In genomic region chr3:111589303-111590095, GRCh38 we compare ENCODE assay signal across 1 cellular context.
A peak's percentile ranks its signal among the peaks of the same experiment; 100 is the strongest.
TF ChIP-seq lines count a peak whose summit lies in the region.

No MANE protein-coding gene starts in this region.

TF ChIP-seq in SK-N-SH, 30 proteins besides CTCF, POLR2A, EP300 and RAD21 (continued from another document):
- TF ChIP-seq RFX5 (IDR thresholded peaks at IDR 0.05; ENCODE audit: low read length): peak; percentile 92
- TF ChIP-seq CHD2 (IDR thresholded peaks at IDR 0.05; ENCODE audit: low read length, partially characterized antibody): no peak
- TF ChIP-seq ELF1 (IDR thresholded peaks at IDR 0.05): no peak
- TF ChIP-seq SIN3A (IDR thresholded peaks at IDR 0.05; ENCODE audit: borderline replicate concordance, low read depth, low read length): no peak
- no peak for TF ChIP-seq EZH2phosphoT487 (IDR thresholded peaks at IDR 0.05; ENCODE audit: borderline replicate concordance, low read depth)
- no peak for TF ChIP-seq TEAD4 (IDR thresholded peaks at IDR 0.05; ENCODE audit: borderline replicate concordance, insufficient read depth)
- no peak for TF ChIP-seq GATA2 (CRISPR knock-in tag; IDR thresholded peaks at IDR 0.05)
- TF ChIP-seq, protein P1, sequence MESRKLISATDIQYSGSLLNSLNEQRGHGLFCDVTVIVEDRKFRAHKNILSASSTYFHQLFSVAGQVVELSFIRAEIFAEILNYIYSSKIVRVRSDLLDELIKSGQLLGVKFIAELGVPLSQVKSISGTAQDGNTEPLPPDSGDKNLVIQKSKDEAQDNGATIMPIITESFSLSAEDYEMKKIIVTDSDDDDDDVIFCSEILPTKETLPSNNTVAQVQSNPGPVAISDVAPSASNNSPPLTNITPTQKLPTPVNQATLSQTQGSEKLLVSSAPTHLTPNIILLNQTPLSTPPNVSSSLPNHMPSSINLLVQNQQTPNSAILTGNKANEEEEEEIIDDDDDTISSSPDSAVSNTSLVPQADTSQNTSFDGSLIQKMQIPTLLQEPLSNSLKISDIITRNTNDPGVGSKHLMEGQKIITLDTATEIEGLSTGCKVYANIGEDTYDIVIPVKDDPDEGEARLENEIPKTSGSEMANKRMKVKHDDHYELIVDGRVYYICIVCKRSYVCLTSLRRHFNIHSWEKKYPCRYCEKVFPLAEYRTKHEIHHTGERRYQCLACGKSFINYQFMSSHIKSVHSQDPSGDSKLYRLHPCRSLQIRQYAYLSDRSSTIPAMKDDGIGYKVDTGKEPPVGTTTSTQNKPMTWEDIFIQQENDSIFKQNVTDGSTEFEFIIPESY (IDR thresholded peaks at IDR 0.05; ENCODE audit: borderline replicate concordance, low read depth): no peak
- TF ChIP-seq FOXM1 (IDR thresholded peaks at IDR 0.05; ENCODE audit: low read depth): no peak
- no peak for TF ChIP-seq NRF1 (IDR thresholded peaks at IDR 0.05; ENCODE audit: low read depth, low read length)
- TF ChIP-seq TAF1 (IDR thresholded peaks at IDR 0.05; ENCODE audit: borderline replicate concordance, low read depth, low read length): no peak
- TF ChIP-seq MEF2A (IDR thresholded peaks at IDR 0.05; ENCODE audit: borderline replicate concordance, low read depth): no peak
- TF ChIP-seq FOSL2 (IDR thresholded peaks at IDR 0.05; ENCODE audit: borderline replicate concordance, low read depth): peak; percentile 59; the same call in 1 of the 2 replicates
- TF ChIP-seq, protein P2, sequence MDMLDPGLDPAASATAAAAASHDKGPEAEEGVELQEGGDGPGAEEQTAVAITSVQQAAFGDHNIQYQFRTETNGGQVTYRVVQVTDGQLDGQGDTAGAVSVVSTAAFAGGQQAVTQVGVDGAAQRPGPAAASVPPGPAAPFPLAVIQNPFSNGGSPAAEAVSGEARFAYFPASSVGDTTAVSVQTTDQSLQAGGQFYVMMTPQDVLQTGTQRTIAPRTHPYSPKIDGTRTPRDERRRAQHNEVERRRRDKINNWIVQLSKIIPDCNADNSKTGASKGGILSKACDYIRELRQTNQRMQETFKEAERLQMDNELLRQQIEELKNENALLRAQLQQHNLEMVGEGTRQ (IDR thresholded peaks at IDR 0.05; ENCODE audit: borderline replicate concordance, low read depth, low read length): no peak
- no peak for TF ChIP-seq USF1 (IDR thresholded peaks at IDR 0.05; ENCODE audit: borderline replicate concordance, low read depth)
- TF ChIP-seq, protein P3, sequence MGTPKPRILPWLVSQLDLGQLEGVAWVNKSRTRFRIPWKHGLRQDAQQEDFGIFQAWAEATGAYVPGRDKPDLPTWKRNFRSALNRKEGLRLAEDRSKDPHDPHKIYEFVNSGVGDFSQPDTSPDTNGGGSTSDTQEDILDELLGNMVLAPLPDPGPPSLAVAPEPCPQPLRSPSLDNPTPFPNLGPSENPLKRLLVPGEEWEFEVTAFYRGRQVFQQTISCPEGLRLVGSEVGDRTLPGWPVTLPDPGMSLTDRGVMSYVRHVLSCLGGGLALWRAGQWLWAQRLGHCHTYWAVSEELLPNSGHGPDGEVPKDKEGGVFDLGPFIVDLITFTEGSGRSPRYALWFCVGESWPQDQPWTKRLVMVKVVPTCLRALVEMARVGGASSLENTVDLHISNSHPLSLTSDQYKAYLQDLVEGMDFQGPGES (IDR thresholded peaks at IDR 0.05; ENCODE audit: low read depth, low read length): no peak
